Comparison of ENCODE assay signal across 8 cellular contexts in the genomic region with DNA sequence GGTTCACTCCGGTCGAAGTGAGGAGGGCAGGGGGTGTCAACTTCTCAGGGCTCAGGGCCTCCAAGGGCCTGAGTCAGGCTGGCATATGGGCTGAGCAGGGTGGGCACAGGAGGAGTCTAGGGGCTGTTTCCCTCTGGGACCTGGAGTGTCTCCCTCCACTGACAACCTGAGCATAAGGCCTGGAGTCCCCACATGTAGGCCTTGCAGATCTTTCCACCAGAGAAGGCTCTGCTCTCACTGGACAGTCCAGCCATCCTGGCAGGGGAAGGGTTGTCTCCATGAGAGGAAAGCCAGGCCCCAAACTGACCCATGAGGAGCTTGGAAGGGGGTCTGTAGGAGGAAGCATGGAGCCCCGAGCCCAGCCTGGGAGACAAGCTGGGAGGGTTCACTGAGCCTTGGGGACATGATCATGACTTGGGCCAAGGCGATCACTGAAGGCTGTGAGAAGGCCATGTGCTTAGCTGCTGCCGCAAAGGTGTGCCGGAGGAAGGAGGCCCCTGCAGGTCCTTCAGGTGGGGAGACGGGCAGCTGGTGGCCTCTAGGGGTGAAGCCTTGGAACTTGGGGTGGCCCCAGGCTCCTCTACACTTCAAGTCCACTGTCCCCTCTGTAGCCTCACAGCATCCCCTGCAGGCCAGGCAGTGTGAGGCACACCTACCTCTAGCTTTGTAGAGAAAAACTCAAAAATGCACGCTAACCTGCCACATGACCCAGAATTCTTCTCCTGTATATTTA. TPM values are rescaled to one million over a fixed set of nuclear protein-coding genes. Genes with fewer than 3 reads are reported as not detected.
A peak's percentile ranks its signal among the peaks of the same experiment; 100 is the strongest.
DNase-seq lines count a peak whose midpoint lies in the region; ATAC-seq and TF ChIP-seq lines count a peak whose summit lies in the region.

No MANE protein-coding gene starts in this region.

- H3K4me1 ChIP-seq in RWPE2 (ENCODE audit: insufficient read depth, poor library complexity, severe bottlenecking), result no peaks in the 10 kb centered on the region
- H3K4me1 ChIP-seq in hepatocyte (ENCODE audit: insufficient read depth), result no peaks in the 10 kb centered on the region

- ATAC-seq in HG02798 (IDR thresholded peaks at IDR 0.05; ENCODE audit: poor library complexity, unreplicated experiment), result peak; percentile 84
- peak; percentile 46; the same call in 1 of the 3 replicates for ATAC-seq in RWPE2 (ENCODE audit: low read depth)

- no peaks in the 10 kb centered on the region for H3K79me2 ChIP-seq in hepatocyte

- H3K9me3 ChIP-seq in RWPE2 (ENCODE audit: severe bottlenecking), result no peaks in the 10 kb centered on the region
- H3K9me3 ChIP-seq in hepatocyte (ENCODE audit: low read depth), result no peaks in the 10 kb centered on the region

- H3K36me3 ChIP-seq in RWPE2 (ENCODE audit: low read depth) (no peaks in the 10 kb centered on the region), hepatocyte (replicated peaks; ENCODE audit: insufficient read depth, low read depth) (no peaks in the 10 kb centered on the region)

- H3K27ac Mint-ChIP-seq in activated naive CD4-positive, alpha-beta T cell treated with anti-CD3 and anti-CD28 coated beads, Interleukin-2, amount 50 U/mL, for 24 hours, result peak overlapping the region; percentile 49

- H3K9me2 ChIP-seq in hepatocyte (replicated peaks; ENCODE audit: insufficient read depth), result no peaks in the 10 kb centered on the region

- H3K27me3 Mint-ChIP-seq in activated naive CD4-positive, alpha-beta T cell treated with anti-CD3 and anti-CD28 coated beads, Interleukin-2, amount 50 U/mL, for 24 hours, result no peaks in the 10 kb centered on the region

- peak; percentile 81 for DNase-seq in GM10248 (ENCODE audit: extremely low spot score)
- no peak for DNase-seq in RWPE2 (ENCODE audit: low spot score)
- DNase-seq in hepatocyte (ENCODE audit: low spot score), result no peak
- peak; percentile 27 to 45 for DNase-seq in stimulated activated CD8-positive, alpha-beta memory T cell treated with anti-CD3 and anti-CD28 coated beads, Interleukin-15, amount 100 ng/mL, for 4 hours (ENCODE audit: low read depth in 2 of 2)
- DNase-seq in putamen (ENCODE audit: low spot score), result no peak
- no peak for DNase-seq in foreskin melanocyte

- no peaks in the 10 kb centered on the region for H3K36me3 Mint-ChIP-seq in activated naive CD4-positive, alpha-beta T cell treated with anti-CD3 and anti-CD28 coated beads, Interleukin-2, amount 50 U/mL, for 24 hours

- no peak overlapping the region for H2AFZ ChIP-seq in hepatocyte

- CTCF ChIA-PET in GM10248 (lab: Yijun Ruan, JAX), result interaction anchor here (0.6 to 3.1 kb wide), 48 partner anchors 9 to 281 kb away, joined by 3 to 45 read pairs (median 4); partner anchors contain the start of genes CKLF and CMTM2

- no peaks in the 10 kb centered on the region for H3K9me3 Mint-ChIP-seq in activated naive CD4-positive, alpha-beta T cell treated with anti-CD3 and anti-CD28 coated beads, Interleukin-2, amount 50 U/mL, for 24 hours

- no peaks in the 10 kb centered on the region for H4K20me1 ChIP-seq in hepatocyte (ENCODE audit: insufficient read depth, poor library complexity, severe bottlenecking)

- H3K27ac ChIP-seq in RWPE2 (ENCODE audit: poor library complexity, severe bottlenecking) (no peak overlapping the region), hepatocyte (no peak overlapping the region)

- peaks cover 30% of the 10 kb centered on the region for H3K4me1 Mint-ChIP-seq in activated naive CD4-positive, alpha-beta T cell treated with anti-CD3 and anti-CD28 coated beads, Interleukin-2, amount 50 U/mL, for 24 hours

- H3K27me3 ChIP-seq in RWPE2 (ENCODE audit: insufficient read depth, poor library complexity, severe bottlenecking) (no peaks in the 10 kb centered on the region), hepatocyte (no peaks in the 10 kb centered on the region)

- peak overlapping the region; percentile 78 for H3K4me3 Mint-ChIP-seq in activated naive CD4-positive, alpha-beta T cell treated with anti-CD3 and anti-CD28 coated beads, Interleukin-2, amount 50 U/mL, for 24 hours

- no peak overlapping the region for H3K4me2 ChIP-seq in hepatocyte

- H3K4me3 ChIP-seq in RWPE2 (ENCODE audit: severe bottlenecking), result no peak overlapping the region
- H3K4me3 ChIP-seq in hepatocyte, result no peak overlapping the region

- POLR2A ChIA-PET in GM10248 (lab: Yijun Ruan, JAX), result interaction anchor here (0.7 kb wide), 1 partner anchor 98 kb away, joined by 9 read pairs; no protein-coding TSS in a partner anchor

- WGBS in hepatocyte (ENCODE audit: low lambda C conversion rate, missing lambda C conversion rate), result 94% methylated on average over 8 of the region's 8 CpGs

- TF ChIP-seq CTCF in GM10248 (IDR thresholded peaks at IDR 0.05; ENCODE audit: control extremely low read depth, extremely low read depth, low read depth, missing control alignments), result peak; percentile 98
- TF ChIP-seq CTCF in RWPE2 (IDR thresholded peaks at IDR 0.05; ENCODE audit: poor library complexity, severe bottlenecking), result peak; percentile 36
- TF ChIP-seq CTCF in hepatocyte (IDR thresholded peaks at IDR 0.05; ENCODE audit: poor library complexity), result peak; percentile 27

RNA-seq across cellular contexts. Expression of gene CMTM2, which starts 9.9 kb away (rescaled TPM):
- total RNA-seq in hepatocyte, result not detected in 2 replicates
- 0.32 and 0.60 TPM in 2 replicates for polyA plus RNA-seq in hepatocyte

RNA-seq across cellular contexts. Expression of gene CMTM3, which starts 15.4 kb away (rescaled TPM):
- 28.3 and 32.5 TPM in 2 replicates for total RNA-seq in hepatocyte
- polyA plus RNA-seq in hepatocyte, result 55.1 and 75.1 TPM in 2 replicates

RNA-seq across cellular contexts. Expression of gene CMTM1, which starts 22.9 kb away (rescaled TPM):
- total RNA-seq in hepatocyte, result 1.4 TPM in 1 of 2 replicates, not detected in the other
- polyA plus RNA-seq in hepatocyte, result 1.8 and 2.9 TPM in 2 replicates

RNA-seq across cellular contexts. Expression of gene CKLF, which starts 36.8 kb away (rescaled TPM):
- 39.9 and 69.1 TPM in 2 replicates for total RNA-seq in hepatocyte
- polyA plus RNA-seq in hepatocyte, result 50.7 and 53.5 TPM in 2 replicates

RNA-seq across cellular contexts. Expression of gene TK2, which starts 39.2 kb away (rescaled TPM):
- 14.3 and 15.9 TPM in 2 replicates for total RNA-seq in hepatocyte
- polyA plus RNA-seq in hepatocyte, result 10.1 and 12.5 TPM in 2 replicates

Comparison
In these comparisons a context has a peak if more than half of its experiments do, and no peak if none do; other contexts are left out.
1. DNase-seq: peak in GM10248 (single experiment) and stimulated activated CD8-positive, alpha-beta memory T cell treated with anti-CD3 and anti-CD28 coated beads, Interleukin-15, amount 100 ng/mL, for 4 hours (2 of 2); none in RWPE2 (single experiment), hepatocyte (single experiment), putamen (single experiment) and foreskin melanocyte (single experiment).
2. CTCF ChIP-seq: peak in every context shown above with its lines; median percentile 98 in GM10248; 36 in RWPE2; 27 in hepatocyte.